Comparison of ENCODE assay signal across 8 cellular contexts in the genomic region with DNA sequence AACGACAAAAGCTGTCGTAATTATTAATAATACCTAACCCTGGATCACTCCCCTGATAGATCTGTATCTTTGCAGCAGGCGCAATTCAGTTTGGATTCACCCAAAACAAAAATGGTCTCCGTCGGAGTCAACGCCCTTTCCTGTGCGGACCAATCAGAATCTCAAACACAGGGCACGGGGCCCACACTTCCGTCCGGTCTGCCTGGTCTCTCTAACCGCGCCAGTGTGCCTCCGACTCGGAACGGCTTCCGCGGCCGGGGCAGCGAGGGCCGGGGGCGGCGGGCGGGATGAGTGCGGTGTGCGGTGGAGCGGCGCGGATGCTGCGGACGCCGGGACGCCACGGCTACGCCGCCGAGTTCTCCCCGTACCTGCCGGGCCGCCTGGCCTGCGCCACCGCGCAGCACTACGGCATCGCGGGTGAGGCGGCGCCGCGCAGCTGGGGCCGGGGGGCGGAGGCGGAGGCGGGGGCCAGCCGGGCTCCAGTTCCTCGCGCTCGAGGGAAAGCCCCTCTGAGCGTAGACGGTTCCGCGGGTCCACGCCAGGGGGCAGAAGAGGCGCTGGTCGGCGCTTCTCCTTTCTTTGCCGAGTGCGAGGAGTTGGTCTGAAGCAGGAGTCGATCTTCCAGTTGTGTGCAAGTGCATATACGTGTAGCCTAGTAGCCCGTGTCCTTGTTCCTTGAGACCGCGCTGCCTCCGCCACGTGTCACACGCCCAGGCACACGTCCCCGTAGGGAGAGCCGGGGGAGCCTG. TPM values are rescaled to one million over a fixed set of nuclear protein-coding genes. Genes with fewer than 3 reads are reported as not detected.
DNase-seq lines count a peak whose midpoint lies in the region; FAIRE-seq and TF ChIP-seq lines count a peak whose summit lies in the region.

A gene with protein sequence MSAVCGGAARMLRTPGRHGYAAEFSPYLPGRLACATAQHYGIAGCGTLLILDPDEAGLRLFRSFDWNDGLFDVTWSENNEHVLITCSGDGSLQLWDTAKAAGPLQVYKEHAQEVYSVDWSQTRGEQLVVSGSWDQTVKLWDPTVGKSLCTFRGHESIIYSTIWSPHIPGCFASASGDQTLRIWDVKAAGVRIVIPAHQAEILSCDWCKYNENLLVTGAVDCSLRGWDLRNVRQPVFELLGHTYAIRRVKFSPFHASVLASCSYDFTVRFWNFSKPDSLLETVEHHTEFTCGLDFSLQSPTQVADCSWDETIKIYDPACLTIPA (plus strand): TSS at position 214 of the 749 bp plus-strand sequence. CDS start 74 bp downstream, at position 288.

- DNase-seq in H7 (peak; percentile 91), LoVo (ENCODE audit: low spot score) (peak; percentile 89), activated gamma-delta T cell (lab: John Stamatoyannopoulos, UW) (peak; percentile 75), fibroblast of villous mesenchyme (ENCODE audit: low read depth) (peak; percentile 91), nephron progenitor cell (peak; percentile 84)

- peaks cover 4% of the 10 kb centered on the region for H3K9me3 Mint-ChIP-seq in nephron progenitor cell
- no peaks in the 10 kb centered on the region for H3K9me3 Mint-ChIP-seq in stimulated activated naive CD8-positive, alpha-beta T cell treated with anti-CD3 and anti-CD28 coated beads, Interleukin-15, Interleukin-2, amounts not matched to agents 100 ng/mL and 50 ng/mL, for 24 hours

- 0 out of 2 replicates have a peak, but pooled peaks cover 2% of the 10 kb centered on the region for H3K36me3 ChIP-seq in H7 (replicated peaks; ENCODE audit: control insufficient read depth, insufficient read depth, low read length)

- TF ChIP-seq CTCF in fibroblast of villous mesenchyme (IDR thresholded peaks at IDR 0.05; ENCODE audit: insufficient read depth, low read depth, low read length) = peak; percentile 72
- TF ChIP-seq CTCF in nephron progenitor cell (IDR thresholded peaks at IDR 0.05) = peak; percentile 60

- H3K27me3 ChIP-seq in H7 (ENCODE audit: control insufficient read depth, insufficient read depth, low read length) = no peaks in the 10 kb centered on the region

- H3K36me3 Mint-ChIP-seq in nephron progenitor cell (ENCODE audit: low read depth) = peaks cover 40% of the 10 kb centered on the region
- H3K36me3 Mint-ChIP-seq in stimulated activated naive CD8-positive, alpha-beta T cell treated with anti-CD3 and anti-CD28 coated beads, Interleukin-15, Interleukin-2, amounts not matched to agents 100 ng/mL and 50 ng/mL, for 24 hours (ENCODE audit: low read depth) = peaks cover 25% of the 10 kb centered on the region

- H3K4me3 ChIP-seq in H7 (ENCODE audit: insufficient read depth, low read depth, low read length) (peak within 1 kb of the TSS; percentile 66), fibroblast of villous mesenchyme (ENCODE audit: low read depth, low read length) (peak within 1 kb of the TSS; percentile 76)

- peaks cover 11% of the 10 kb centered on the region for H3K4me1 Mint-ChIP-seq in nephron progenitor cell
- H3K4me1 Mint-ChIP-seq in stimulated activated naive CD8-positive, alpha-beta T cell treated with anti-CD3 and anti-CD28 coated beads, Interleukin-15, Interleukin-2, amounts not matched to agents 100 ng/mL and 50 ng/mL, for 24 hours (ENCODE audit: low read depth) = peaks cover 18% of the 10 kb centered on the region

- peak within 1 kb of the TSS; percentile 43 for H3K27ac Mint-ChIP-seq in nephron progenitor cell
- peak within 1 kb of the TSS; percentile 97 for H3K27ac Mint-ChIP-seq in stimulated activated naive CD8-positive, alpha-beta T cell treated with anti-CD3 and anti-CD28 coated beads, Interleukin-15, Interleukin-2, amounts not matched to agents 100 ng/mL and 50 ng/mL, for 24 hours

- H3K27me3 Mint-ChIP-seq in nephron progenitor cell (ENCODE audit: low read depth, poor library complexity) = peaks cover 21% of the 10 kb centered on the region
- H3K27me3 Mint-ChIP-seq in stimulated activated naive CD8-positive, alpha-beta T cell treated with anti-CD3 and anti-CD28 coated beads, Interleukin-15, Interleukin-2, amounts not matched to agents 100 ng/mL and 50 ng/mL, for 24 hours = no peaks in the 10 kb centered on the region

- TF ChIP-seq POLR2A in Raji (IDR thresholded peaks at IDR 0.05; ENCODE audit: insufficient read depth, low read depth, low read length) = peak; percentile 71

- FAIRE-seq in G401.6 (lab: Jason Lieb, UNC) = peak; percentile 86

- peak within 1 kb of the TSS; percentile 91 for H3K4me3 Mint-ChIP-seq in nephron progenitor cell
- peak within 1 kb of the TSS; percentile 91 for H3K4me3 Mint-ChIP-seq in stimulated activated naive CD8-positive, alpha-beta T cell treated with anti-CD3 and anti-CD28 coated beads, Interleukin-15, Interleukin-2, amounts not matched to agents 100 ng/mL and 50 ng/mL, for 24 hours

RNA-seq across cellular contexts. Expression of the gene that starts here (rescaled TPM):
- total RNA-seq in H7 (2014; rRNA removed; shearing (Covaris generic)) = 11.8 and 14.0 TPM in 2 replicates
- total RNA-seq in fibroblast of villous mesenchyme = 7.4 and 8.6 TPM in 2 replicates

Comparison
In these comparisons a context has a peak if more than half of its experiments do, and no peak if none do; other contexts are left out.
1. Peak in every context shown above with its lines: DNase-seq and H3K4me3 ChIP-seq.